29 cellular contexts compared by ENCODE assay signal in the genomic region with DNA sequence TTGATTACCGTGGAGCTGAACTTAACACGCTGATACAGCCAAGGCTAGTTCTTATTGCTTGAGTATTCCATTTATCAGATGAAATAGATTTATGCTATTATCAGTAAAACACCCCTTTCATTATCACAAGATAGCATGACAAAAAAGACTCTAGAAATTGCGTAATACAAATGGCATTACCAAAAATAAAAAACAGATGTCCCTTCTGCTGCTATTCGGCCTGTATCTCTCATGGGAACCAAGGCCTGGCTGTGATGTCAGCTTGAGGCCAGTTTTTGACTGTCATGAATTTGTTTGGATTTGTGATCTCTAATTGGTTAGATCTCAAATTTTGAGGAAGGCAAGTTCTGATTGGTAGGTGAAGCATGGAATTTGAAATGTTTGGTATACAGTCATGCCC. TPM values are rescaled to one million over a fixed set of nuclear protein-coding genes. Genes with fewer than 3 reads are reported as not detected.
"Had no signal": no experiment of that assay in that cellular context is flagged by ENCODE, and none has a peak within 500 bp of the region (broad histone marks: within the 10 kb centered on the region; RNA-seq: fewer than 3 reads in every experiment).

No MANE protein-coding gene starts in this region.

- H3K4me3 Mint-ChIP-seq: activated CD8-positive, alpha-beta T cell treated with anti-CD3 and anti-CD28 coated beads for 36 hours; activated T-cell treated with anti-CD3 and anti-CD28 coated beads, Interleukin-2, amount 50 U/mL, for 4 hours; activated T-helper 17 cell treated with anti-CD3 and anti-CD28 coated beads, Interleukin-2, amount 50 U/mL, for 72 hours; nephron; T-helper 17 cell had no signal

- H3K36me3 ChIP-seq: breast epithelium, gastrocnemius medialis, transverse colon had no signal

- H3K4me3 ChIP-seq: breast epithelium, gastrocnemius medialis, hepatocyte, mucosa of descending colon, testis, transverse colon had no signal

- H3K27ac ChIP-seq: breast epithelium, gastrocnemius medialis, hepatocyte, testis, transverse colon had no signal

- H3K27me3 Mint-ChIP-seq: activated CD8-positive, alpha-beta T cell treated with anti-CD3 and anti-CD28 coated beads for 36 hours; activated T-helper 17 cell treated with anti-CD3 and anti-CD28 coated beads, Interleukin-2, amount 50 U/mL, for 72 hours; T-helper 17 cell had no signal

- ATAC-seq: activated CD8-positive, alpha-beta T cell treated with anti-CD3 and anti-CD28 coated beads for 36 hours; activated T-cell treated with anti-CD3 and anti-CD28 coated beads, Interleukin-2, amount 50 U/mL, for 4 hours; activated T-helper 17 cell treated with anti-CD3 and anti-CD28 coated beads, Interleukin-2, amount 50 U/mL, for 72 hours; esophagus mucosa; gastrocnemius medialis; left cardiac atrium; left ventricle myocardium superior; mucosa of descending colon; right cardiac atrium; T-helper 17 cell had no signal

- H3K27ac Mint-ChIP-seq: activated CD8-positive, alpha-beta T cell treated with anti-CD3 and anti-CD28 coated beads for 36 hours; activated T-helper 17 cell treated with anti-CD3 and anti-CD28 coated beads, Interleukin-2, amount 50 U/mL, for 72 hours; T-helper 17 cell had no signal

- H3K9me3 Mint-ChIP-seq: activated CD8-positive, alpha-beta T cell treated with anti-CD3 and anti-CD28 coated beads for 36 hours; activated T-cell treated with anti-CD3 and anti-CD28 coated beads, Interleukin-2, amount 50 U/mL, for 4 hours; activated T-helper 17 cell treated with anti-CD3 and anti-CD28 coated beads, Interleukin-2, amount 50 U/mL, for 72 hours; nephron had no signal

- H3K4me1 ChIP-seq: breast epithelium, gastrocnemius medialis, testis, transverse colon had no signal

- DNase-seq: activated CD4-positive, alpha-beta T cell treated with anti-CD3 and anti-CD28 coated beads, Interleukin-2, amount 50 U/mL, for 1 hour; activated CD4-positive, CD25-positive, alpha-beta regulatory T cell treated with anti-CD3 and anti-CD28 coated beads, Interleukin-2, amount 50 U/mL, for 72 hours; activated CD8-positive, alpha-beta T cell treated with anti-CD3 and anti-CD28 coated beads for 36 hours; activated gamma-delta T cell treated with Interleukin-2 at 50 U/mL for 16 hours; activated naive CD4-positive, alpha-beta T cell treated with anti-CD3 and anti-CD28 coated beads, Interleukin-2, amount 50 U/mL, for 16 hours; activated T-cell treated with anti-CD3 and anti-CD28 coated beads, Interleukin-2, amount 50 U/mL, for 4 hours; amygdala; central memory CD4-positive, alpha-beta T cell; gastrocnemius medialis; left cardiac atrium; left ventricle myocardium superior; mucosa of descending colon; posterior cingulate gyrus; right cardiac atrium; stimulated activated CD4-positive, alpha-beta T cell treated with anti-CD3 and anti-CD28 coated beads, Interleukin-2, amount 100 ng/mL, for 48 hours; stimulated activated naive CD4-positive, alpha-beta T cell treated with Interleukin-2 at 50 U/mL for 16 hours; T-helper 17 cell; T1000; testis; transverse colon had no signal

- H3K9me3 ChIP-seq: breast epithelium, gastrocnemius medialis, mucosa of descending colon, testis, transverse colon had no signal

- H3K27me3 ChIP-seq: breast epithelium, gastrocnemius medialis, hepatocyte, testis, transverse colon had no signal

- H3K4me1 Mint-ChIP-seq: activated T-helper 17 cell treated with anti-CD3 and anti-CD28 coated beads, Interleukin-2, amount 50 U/mL, for 72 hours; nephron; T-helper 17 cell had no signal

RNA-seq across cellular contexts. Expression of a gene that starts 25.2 kb away (rescaled TPM):
- total RNA-seq: activated CD8-positive, alpha-beta T cell treated with anti-CD3 and anti-CD28 coated beads for 36 hours; activated T-cell treated with anti-CD3 and anti-CD28 coated beads, Interleukin-2, amount 50 U/mL, for 4 hours; activated T-helper 17 cell treated with anti-CD3 and anti-CD28 coated beads, Interleukin-2, amount 50 U/mL, for 72 hours; breast epithelium; esophagus mucosa; gastrocnemius medialis; lung microvascular endothelial cell; mesenteric fat pad; mucosa of descending colon; osteoblast; skeletal muscle tissue had no signal
- polyA plus RNA-seq: hepatocyte had no signal
